ENCODE assay signal across 19 cellular contexts in the genomic region with DNA sequence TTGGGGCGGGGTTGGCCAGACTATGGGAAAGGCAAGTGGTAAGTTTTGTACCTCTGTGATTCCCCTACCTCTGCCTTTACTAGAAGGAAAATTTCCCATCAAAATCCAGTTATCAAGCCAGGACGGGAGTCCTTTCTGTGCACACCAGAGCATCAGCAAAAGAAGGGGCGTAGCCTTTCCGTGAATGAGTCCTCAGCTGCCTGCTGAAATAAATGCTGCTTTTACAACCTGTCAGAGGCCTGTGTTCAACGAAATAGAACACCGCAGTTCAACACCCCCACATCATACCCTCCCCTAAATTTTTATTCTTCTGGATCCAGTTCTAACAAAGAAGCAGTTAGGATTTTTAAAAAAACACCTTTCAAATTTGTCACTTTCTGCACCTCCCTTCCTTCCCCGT.
"Had no signal": no experiment of that assay in that cellular context is flagged by ENCODE, and none has a peak within 500 bp of the region (broad histone marks: within the 10 kb centered on the region; RNA-seq: fewer than 3 reads in every experiment).

No MANE protein-coding gene starts in this region.

- H3K27ac ChIP-seq: body of pancreas, colonic mucosa, esophagus muscularis mucosa, neutrophil, upper lobe of left lung had no signal

- DNase-seq: activated CD4-positive, alpha-beta T cell treated with anti-CD3 and anti-CD28 coated beads, Interleukin-2, amount 10 ng/mL, durations not matched to agents 7 days and 5 days; activated CD8-positive, alpha-beta memory T cell treated with anti-CD3 and anti-CD28 coated beads, Interleukin-2, amount 50 U/mL, for 48 hours; activated gamma-delta T cell treated with Interleukin-2 at 50 U/mL for 16 hours; activated naive CD8-positive, alpha-beta T cell treated with anti-CD3 and anti-CD28 coated beads for 36 hours; activated T-cell treated with anti-CD3 and anti-CD28 coated beads, Interleukin-2, amount 50 U/mL, for 72 hours; amygdala; body of pancreas; central memory CD4-positive, alpha-beta T cell; colonic mucosa; hippocampal formation; left ventricle myocardium superior; stimulated activated CD4-positive, alpha-beta T cell treated with anti-CD3 and anti-CD28 coated beads, Interleukin-4, amount 100 ng/mL, for 1 hour; stimulated activated naive CD8-positive, alpha-beta T cell treated with anti-CD3 and anti-CD28 coated beads, Interleukin-15, Interleukin-2, amounts not matched to agents 100 U/mL and 50 U/mL, for 24 hours; T-helper 2 cell; upper lobe of left lung had no signal

- H3K27ac Mint-ChIP-seq: activated CD4-positive, alpha-beta T cell treated with anti-CD3 and anti-CD28 coated beads, Interleukin-2, amount 10 ng/mL, durations not matched to agents 7 days and 5 days; activated naive CD8-positive, alpha-beta T cell treated with anti-CD3 and anti-CD28 coated beads for 36 hours; activated T-cell treated with anti-CD3 and anti-CD28 coated beads, Interleukin-2, amount 50 U/mL, for 72 hours had no signal

- H3K9me3 ChIP-seq: body of pancreas, colonic mucosa, esophagus muscularis mucosa, neutrophil, upper lobe of left lung had no signal

- H3K9me3 Mint-ChIP-seq: activated CD4-positive, alpha-beta T cell treated with anti-CD3 and anti-CD28 coated beads, Interleukin-2, amount 10 ng/mL, durations not matched to agents 7 days and 5 days; activated T-cell treated with anti-CD3 and anti-CD28 coated beads, Interleukin-2, amount 50 U/mL, for 72 hours had no signal

- H3K27me3 ChIP-seq: body of pancreas, colonic mucosa, esophagus muscularis mucosa, upper lobe of left lung had no signal

- H3K4me3 ChIP-seq: body of pancreas, colonic mucosa, esophagus muscularis mucosa, upper lobe of left lung had no signal

- H3K4me3 Mint-ChIP-seq: activated CD4-positive, alpha-beta T cell treated with anti-CD3 and anti-CD28 coated beads, Interleukin-2, amount 10 ng/mL, durations not matched to agents 7 days and 5 days; activated naive CD8-positive, alpha-beta T cell treated with anti-CD3 and anti-CD28 coated beads for 36 hours; activated T-cell treated with anti-CD3 and anti-CD28 coated beads, Interleukin-2, amount 50 U/mL, for 72 hours had no signal

- FAIRE-seq: keratinocyte, TTC549 had no signal

- H3K36me3 ChIP-seq: colonic mucosa, esophagus muscularis mucosa, neutrophil, upper lobe of left lung had no signal

- ATAC-seq: activated T-cell treated with anti-CD3 and anti-CD28 coated beads, Interleukin-2, amount 50 U/mL, for 72 hours; body of pancreas; left ventricle myocardium superior; stimulated activated naive CD8-positive, alpha-beta T cell treated with anti-CD3 and anti-CD28 coated beads, Interleukin-15, Interleukin-2, amounts not matched to agents 100 U/mL and 50 U/mL, for 24 hours had no signal

- H3K4me1 ChIP-seq: colonic mucosa, upper lobe of left lung had no signal

- H3K36me3 Mint-ChIP-seq: activated naive CD8-positive, alpha-beta T cell treated with anti-CD3 and anti-CD28 coated beads for 36 hours had no signal
